Comparison of ENCODE assay signal across 32 cellular contexts in the genomic region with DNA sequence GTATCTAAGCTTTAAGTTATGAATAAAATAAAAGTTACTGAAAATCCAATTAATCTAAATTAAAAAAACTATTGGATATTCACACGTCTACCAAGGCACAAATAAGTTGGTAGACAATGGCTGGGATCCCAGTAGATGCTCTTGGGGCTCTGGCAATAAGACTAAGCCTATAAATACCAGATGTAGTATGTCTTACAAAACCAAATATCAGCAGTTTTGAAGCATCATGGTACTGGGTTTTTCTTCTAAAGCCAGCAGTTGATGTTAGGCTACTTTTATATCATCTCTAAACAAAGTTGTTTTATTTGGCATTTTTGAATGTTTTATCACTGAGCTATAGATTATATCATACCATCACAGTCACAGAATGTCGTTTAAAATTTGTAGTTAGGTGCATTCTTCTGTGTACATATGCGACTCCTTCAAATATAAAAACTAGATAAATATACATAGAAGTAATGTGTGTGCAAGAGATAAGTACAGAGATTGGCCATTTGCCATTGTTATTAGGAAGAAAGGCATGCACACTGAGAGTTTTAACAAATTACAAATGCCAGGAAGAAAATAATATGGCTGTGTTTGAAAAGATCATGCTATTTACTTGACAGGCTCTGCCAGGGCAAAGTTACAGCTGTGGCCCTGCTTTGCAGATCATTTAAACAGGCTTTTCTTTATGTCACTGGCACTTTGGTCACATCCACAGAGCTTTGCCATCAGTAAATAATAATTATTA. TPM values are rescaled to one million over a fixed set of nuclear protein-coding genes. Genes with fewer than 3 reads are reported as not detected.
DNase-seq lines count a peak whose midpoint lies in the region; ATAC-seq, FAIRE-seq and TF ChIP-seq lines count a peak whose summit lies in the region.
"Had no signal": no experiment of that assay in that cellular context is flagged by ENCODE, and none has a peak within 500 bp of the region (broad histone marks: within the 10 kb centered on the region; RNA-seq: fewer than 3 reads in every experiment).

No MANE protein-coding gene starts in this region.

- FAIRE-seq in HepG2 (lab: Jason Lieb, UNC): no peak
- no peak for FAIRE-seq in K562 (lab: Jason Lieb, UNC)
- FAIRE-seq: A204.1, astrocyte, D721Med, GM19239 had no signal

- peak overlapping the region; percentile 98 for H3K27ac ChIP-seq in HepG2 (ENCODE audit: extremely low read length, insufficient read depth, low read length)
- no peak overlapping the region for H3K27ac ChIP-seq in right lobe of liver
- H3K27ac ChIP-seq in K562 (ENCODE audit: extremely low read depth, low read depth, low read length): no peak overlapping the region
- H3K27ac ChIP-seq: cardiac muscle cell, KMS-11, SJCRH30, upper lobe of right lung had no signal

- H3K4me3 ChIP-seq in HepG2 (replicated peaks in 1 of 3; ENCODE audit: insufficient read depth in 1 of 3, low read depth in 2 of 3, low read length in 3 of 3) (no peak overlapping the region), right lobe of liver (no peak overlapping the region), K562 (no peak overlapping the region)
- H3K4me3 ChIP-seq: cardiac muscle cell, SJCRH30, upper lobe of right lung had no signal

- in situ Hi-C loops in HepG2 (cut with HindIII; ENCODE audit: extremely low pct_ligation_motif_present, low pct_unique_long_range_greater_than_20kb) (loop anchor here (5.0 kb wide), 1 partner anchor 40 kb away; no protein-coding TSS in a partner anchor), K562 (cut with MboI) (no loop called here)

- H2AFZ ChIP-seq in HepG2 (ENCODE audit: low read length) (no peak overlapping the region), K562 (ENCODE audit: low read depth, low read length) (no peak overlapping the region)

- H4K20me1 ChIP-seq in HepG2 (ENCODE audit: insufficient read depth, low read length): no peaks in the 10 kb centered on the region
- H4K20me1 ChIP-seq in K562 (replicated peaks; ENCODE audit: control insufficient read depth, insufficient read depth, low read length): no peaks in the 10 kb centered on the region

- intact Hi-C loops in HepG2 (cut with micrococcal nuclease; ENCODE audit: unreplicated experiment) (loop anchor here (2.0 to 5.0 kb wide), 5 partner anchors 13 to 177 kb away; a partner anchor contains a TSS), right lobe of liver (cut with DNase I) (no loop called here), K562 (cut with micrococcal nuclease) (no loop called here)

- H3K9me3 ChIP-seq in HepG2 (ENCODE audit: low read length): no peaks in the 10 kb centered on the region
- H3K9me3 ChIP-seq in right lobe of liver: no peaks in the 10 kb centered on the region
- no peaks in the 10 kb centered on the region for H3K9me3 ChIP-seq in K562 (replicated peaks; ENCODE audit: control insufficient read depth, insufficient read depth, low read depth, low read length)
- H3K9me3 ChIP-seq: SJCRH30, upper lobe of right lung had no signal

- TF ChIP-seq CTCF in HepG2 (CRISPR knock-in tag; IDR thresholded peaks at IDR 0.05) (no peak), right lobe of liver (IDR thresholded peaks at IDR 0.05) (no peak), K562 (IDR thresholded peaks at IDR 0.05 in 2 of 3, conservative IDR thresholded peaks at IDR 0.05 in 1 of 3; ENCODE audit: insufficient read depth in 2 of 3, low read depth in 1 of 3, low read length in 3 of 3) (no peak)

- POLR2A ChIA-PET in HepG2 (lab: Yijun Ruan, JAX): interaction anchor here (1.0 to 7.5 kb wide), 15 partner anchors 11 to 180 kb away, joined by 3 to 203 read pairs (median 9); a partner anchor contains a TSS
- POLR2A ChIA-PET in K562 (lab: Yijun Ruan, JAX): interaction anchor here (0.7 to 1.0 kb wide), 4 partner anchors 9 to 648 kb away, joined by 3 to 4 read pairs (median 3); no protein-coding TSS in a partner anchor

- 48% methylated on average over 3 of the region's 3 CpGs for WGBS in HepG2 (ENCODE audit: low lambda C conversion rate)
- 56% methylated on average over 3 of the region's 3 CpGs for WGBS in right lobe of liver (ENCODE audit: insufficient coverage, low coverage, low lambda C conversion rate, missing lambda C conversion rate)
- 7% methylated on average over 3 of the region's 3 CpGs for WGBS in K562 (ENCODE audit: insufficient coverage, low coverage, missing lambda C conversion rate)

- no peaks in the 10 kb centered on the region for H3K79me2 ChIP-seq in HepG2 (ENCODE audit: insufficient read depth, low read length)
- no peaks in the 10 kb centered on the region for H3K79me2 ChIP-seq in K562 (ENCODE audit: control insufficient read depth, insufficient read depth, low read length)

- BruUV-seq in HepG2 (replicated peaks; lab: Mats Ljungman, UMichigan): no TSS peak
- BruUV-seq in K562 (replicated peaks; lab: Mats Ljungman, UMichigan): no TSS peak

- no peaks in the 10 kb centered on the region for H3K27me3 ChIP-seq in HepG2 (ENCODE audit: control insufficient read depth in 1 of 2, insufficient read depth in 2 of 2, low read length in 2 of 2)
- H3K27me3 ChIP-seq in right lobe of liver: no peaks in the 10 kb centered on the region
- H3K27me3 ChIP-seq in K562 (ENCODE audit: control insufficient read depth in 2 of 2, insufficient read depth in 2 of 2, low read length in 2 of 2): no peaks in the 10 kb centered on the region
- H3K27me3 ChIP-seq: cardiac muscle cell, SJCRH30, upper lobe of right lung had no signal

- peak overlapping the region; percentile 24; the same call in 1 of the 2 replicates for H3K4me2 ChIP-seq in HepG2 (ENCODE audit: low read depth, low read length)
- H3K4me2 ChIP-seq in K562 (ENCODE audit: insufficient read depth, low read length): no peak overlapping the region
- H3K4me2 ChIP-seq: KMS-11 had no signal

- H3K4me1 ChIP-seq in HepG2 (ENCODE audit: insufficient read depth, low read length) (peaks cover 69% of the 10 kb centered on the region), right lobe of liver (peaks cover 0 to 21% (median 8%) of the 10 kb centered on the region in 4 donors), K562 (replicated peaks in 1 of 2; ENCODE audit: control insufficient read depth in 2 of 2, insufficient read depth in 2 of 2, low read length in 2 of 2) (peaks cover 0 to 14% of the 10 kb centered on the region in 2 experiments; a peak in 4 of 5 replicates)
- H3K4me1 ChIP-seq: upper lobe of right lung had no signal

- TF ChIP-seq RAD21 in HepG2 (CRISPR knock-in tag; IDR thresholded peaks at IDR 0.05) (no peak), K562 (CRISPR knock-in tag; conservative IDR thresholded peaks at IDR 0.05 in 1 of 2, IDR thresholded peaks at IDR 0.05 in 1 of 2) (no peak)

- CTCF ChIA-PET in HepG2 (lab: Yijun Ruan, JAX; ENCODE audit: low intra/inter-chr PET ratio, low total read pairs): no interaction called here
- CTCF ChIA-PET in K562 (lab: Yijun Ruan, JAX; ENCODE audit: low intra/inter-chr PET ratio): no interaction called here

- ATAC-seq in HepG2: no peak
- no peak for ATAC-seq in right lobe of liver
- no peak for ATAC-seq in K562
- no peak for ATAC-seq in HG03095 (IDR thresholded peaks at IDR 0.05; ENCODE audit: unreplicated experiment)
- ATAC-seq: activated T-cell treated with anti-CD3 and anti-CD28 coated beads, Interleukin-2, amount 50 U/mL, for 72 hours; effector memory CD8-positive, alpha-beta T cell; T-cell; upper lobe of right lung had no signal

- TF ChIP-seq EP300 in HepG2 (IDR thresholded peaks at IDR 0.05; ENCODE audit: low read depth in 2 of 2, low read length in 2 of 2) (peak in 1 of 2 experiments; percentile 81; a peak in 2 of 4 replicates), HepG2 (CRISPR knock-in tag; IDR thresholded peaks at IDR 0.05; ENCODE audit: borderline replicate concordance) (no peak; the same call in 1 of the 2 replicates), K562 (IDR thresholded peaks at IDR 0.05; ENCODE audit: low read length) (no peak)

- TF ChIP-seq POLR2A in HepG2 (IDR thresholded peaks at IDR 0.05; ENCODE audit: insufficient read depth in 1 of 2, low read depth in 2 of 2, low read length in 2 of 2): no peak
- TF ChIP-seq POLR2A in right lobe of liver (IDR thresholded peaks at IDR 0.05): no peak
- TF ChIP-seq POLR2A in K562 (conservative IDR thresholded peaks at IDR 0.05): no peak

- H3K9me1 ChIP-seq in K562 (ENCODE audit: control insufficient read depth, insufficient read depth, low read length): no peaks in the 10 kb centered on the region

- H3K9ac ChIP-seq in HepG2 (ENCODE audit: insufficient read depth, low read depth, low read length): peak overlapping the region; percentile 62
- no peak overlapping the region for H3K9ac ChIP-seq in K562 (ENCODE audit: insufficient read depth in 1 of 2, low read depth in 2 of 2, low read length in 2 of 2)
- H3K9ac ChIP-seq: KMS-11 had no signal

- DNase-seq in HepG2 (ENCODE audit: low spot score) (peak; percentile 78), right lobe of liver (no peak), NCI-H2227 treated with DMSO at 0.1 percent for 48 hours (lab: John Stamatoyannopoulos, UW) (peak; percentile 66), K562 (ENCODE audit: extremely low read depth in 1 of 4, low spot score in 3 of 4) (no peak), NCI-H524 (lab: John Stamatoyannopoulos, UW) (no peak), DMS 273 treated with DMSO at 0.1 percent for 48 hours (lab: John Stamatoyannopoulos, UW) (no peak), medulla oblongata (ENCODE audit: extremely low spot score) (no peak)
- DNase-seq: activated CD4-positive, alpha-beta T cell treated with anti-CD3 and anti-CD28 coated beads, Interleukin-2, amount 50 U/mL, for 48 hours; activated T-cell treated with anti-CD3 and anti-CD28 coated beads, Interleukin-2, amount 50 U/mL, for 72 hours; AML-193; CD4-positive, alpha-beta T cell; cortex of kidney; effector memory CD8-positive, alpha-beta T cell; EL; glutamatergic neuron; H7; mammary epithelial cell; NCI-H1694; NCI-H526; nephron progenitor cell; RPMI8226; SJCRH30; stimulated activated naive CD4-positive, alpha-beta T cell; T-cell; upper lobe of right lung had no signal

- H3K36me3 ChIP-seq in HepG2 (replicated peaks in 1 of 2; ENCODE audit: control insufficient read depth in 1 of 2, insufficient read depth in 2 of 2, low read length in 2 of 2) (no peaks in the 10 kb centered on the region), right lobe of liver (no peaks in the 10 kb centered on the region), K562 (ENCODE audit: control insufficient read depth, insufficient read depth, low read length) (no peaks in the 10 kb centered on the region)
- H3K36me3 ChIP-seq: cardiac muscle cell, SJCRH30, upper lobe of right lung had no signal

RNA-seq across cellular contexts. Expression of a gene that starts 21.6 kb away (rescaled TPM):
- total RNA-seq in HepG2 (2016; rRNA removed; fragmentation: Illumina TruSeq; extraction: Trizol) (0.22 and 0.28 TPM in 2 replicates), right lobe of liver (1 to 10 TPM in 1 of 6 experiments, under 1 TPM in 5; 0.40 to 1.2 (median 0.87) TPM), K562 (2014; rRNA removed) (1.0 and 1.1 TPM in 2 replicates), K562 (2014; rRNA removed; fragmentation: Illumina TruSeq; extraction: Trizol) (1.2 TPM in 2 replicates), K562 (2015; rRNA removed; fragmentation: Illumina TruSeq; extraction: Trizol) (0.87 and 0.91 TPM in 2 replicates), K562 (2021) (0.58 and 1.2 TPM in 2 replicates)
- total RNA-seq in HepG2 (2016; cell fraction: cytosol; rRNA removed; fragmentation: Illumina TruSeq; extraction: Trizol; ENCODE audit: low read depth): 0.18 TPM in 1 of 2 replicates, not detected in the other
- total RNA-seq in HepG2 (2016; cell fraction: insoluble cytoplasmic fraction; rRNA removed; fragmentation: Illumina TruSeq; extraction: Trizol): 0.07 and 0.30 TPM in 2 replicates
- 0.24 and 0.25 TPM in 2 replicates for total RNA-seq in HepG2 (2016; cell fraction: membrane; rRNA removed; fragmentation: Illumina TruSeq; extraction: Trizol)
- 0.40 TPM in 1 of 2 replicates, not detected in the other for total RNA-seq in HepG2 (2016; cell fraction: nucleus; rRNA removed; fragmentation: Illumina TruSeq; extraction: Trizol)
- polyA plus RNA-seq in HepG2 (2011; rRNA removed) (0.30 and 0.50 TPM in 2 replicates), K562 (2011; rRNA removed) (1.6 and 2.2 TPM in 2 replicates), K562 (2014; fragmentation: Illumina TruSeq; extraction: Trizol) (0.93 and 1.2 TPM in 2 replicates), K562 (2014; fragmentation: Nextera tagmentation; extraction: Ambion mirVana) (1 to 10 TPM in 1 of 2 experiments, under 1 TPM in 1; 0.74 to 1.6 TPM), K562 (2014; rRNA removed) (1.1 and 1.3 TPM in 2 replicates)
- 0.20 and 0.33 TPM in 2 replicates for polyA plus RNA-seq in HepG2 (2011; cell fraction: cytosol; rRNA removed)
- 0.11 and 0.16 TPM in 2 replicates for polyA plus RNA-seq in HepG2 (2011; cell fraction: nucleus; rRNA removed)
- polyA plus RNA-seq in HepG2 (2012): 0.16 and 0.24 TPM in 2 replicates
- polyA plus RNA-seq in HepG2 (2016; cell fraction: cytosol; fragmentation: Illumina TruSeq; extraction: Trizol; ENCODE audit: low read depth): 0.19 and 0.25 TPM in 2 replicates
- polyA plus RNA-seq in HepG2 (2016; cell fraction: insoluble cytoplasmic fraction; fragmentation: Illumina TruSeq; extraction: Trizol; ENCODE audit: low read depth): 0.12 and 0.22 TPM in 2 replicates
- polyA plus RNA-seq in HepG2 (2016; cell fraction: membrane; fragmentation: Illumina TruSeq; extraction: Trizol; ENCODE audit: low read depth): 0.35 and 0.46 TPM in 2 replicates
- polyA plus RNA-seq in HepG2 (2016; cell fraction: nucleus; fragmentation: Illumina TruSeq; extraction: Trizol; ENCODE audit: insufficient read depth, low read depth): 0.25 and 0.76 TPM in 2 replicates
- 0.21 and 0.32 TPM in 2 replicates for polyA minus RNA-seq in HepG2 (2011; rRNA and poly(A)+ RNA removed; ENCODE audit: low replicate concordance)
- 0.35 TPM in 1 of 2 replicates, not detected in the other for polyA minus RNA-seq in HepG2 (2011; cell fraction: cytosol; rRNA and poly(A)+ RNA removed)
- 0.25 and 0.52 TPM in 2 replicates for polyA minus RNA-seq in HepG2 (2011; cell fraction: nucleus; rRNA and poly(A)+ RNA removed)
- total RNA-seq in K562 (2011; cell fraction: chromatin; rRNA removed; ENCODE audit: low replicate concordance): 2.2 and 2.9 TPM in 2 replicates
- total RNA-seq in K562 (2011; cell fraction: nucleolus; rRNA removed): 1.2 and 1.7 TPM in 2 replicates
- total RNA-seq in K562 (2011; cell fraction: nucleoplasm; rRNA removed): 2.8 and 3.7 TPM in 2 replicates
- polyA plus RNA-seq in K562 (2011; cell fraction: cytosol; rRNA removed): 0.94 and 1.4 TPM in 2 replicates
- polyA plus RNA-seq in K562 (2011; cell fraction: nucleus; rRNA removed): 1.2 and 1.3 TPM in 2 replicates
- polyA plus RNA-seq in K562 (2012): 0.62 and 0.89 TPM in 2 replicates
- 0.78 and 1.1 TPM in 2 replicates for polyA minus RNA-seq in K562 (2011; rRNA and poly(A)+ RNA removed)
- polyA minus RNA-seq in K562 (2011; cell fraction: cytosol; rRNA and poly(A)+ RNA removed): not detected in 2 replicates
- 0.89 and 0.94 TPM in 2 replicates for polyA minus RNA-seq in K562 (2011; cell fraction: nucleus; rRNA and poly(A)+ RNA removed)
- total RNA-seq: CD4-positive, alpha-beta T cell had no signal

Comparison
In these comparisons a context has a peak if more than half of its experiments do, and no peak if none do; other contexts are left out.
1. DNase-seq: peak in HepG2 (single experiment) and NCI-H2227 treated with DMSO at 0.1 percent for 48 hours (single experiment); none in right lobe of liver (0 of 3), K562 (0 of 4), NCI-H524 (0 of 2), DMS 273 treated with DMSO at 0.1 percent for 48 hours (single experiment) and medulla oblongata (single experiment).